In genomic region chr22:30398685-30399680, GRCh38 we compare ENCODE assay signal across 13 cellular contexts. TPM values are rescaled to one million over a fixed set of nuclear protein-coding genes. Genes with fewer than 3 reads are reported as not detected.
DNase-seq lines count a peak whose midpoint lies in the region; ATAC-seq, FAIRE-seq and TF ChIP-seq lines count a peak whose summit lies in the region.
"Had no signal": no experiment of that assay in that cellular context is flagged by ENCODE, and none has a peak within 500 bp of the region (broad histone marks: within the 10 kb centered on the region; RNA-seq: fewer than 3 reads in every experiment).

No MANE protein-coding gene starts in this region.

- H3K27ac ChIP-seq in CD4-positive, alpha-beta memory T cell (ENCODE audit: low read depth, low read length) = no peak overlapping the region
- H3K27ac ChIP-seq: ascending aorta, HL-60 had no signal

- H3K4me1 ChIP-seq in CD4-positive, alpha-beta memory T cell (ENCODE audit: insufficient read depth, low read length) = peaks cover 27% of the 10 kb centered on the region

- H3K27me3 Mint-ChIP-seq in CD4-positive, alpha-beta memory T cell = peaks cover 0 to 2% of the 10 kb centered on the region in 2 donors
- H3K27me3 Mint-ChIP-seq in natural killer cell treated with Interleukin-12 subunit alpha and Interleukin-12 subunit beta and Interleukin-15 and Interleukin-18, amount 100 ng/mL, for 72 hours = peaks cover 12 to 17% of the 10 kb centered on the region in 2 donors

- H3K27me3 ChIP-seq in CD4-positive, alpha-beta memory T cell (ENCODE audit: insufficient read depth, low read length) = no peaks in the 10 kb centered on the region
- H3K27me3 ChIP-seq in bronchial epithelial cell (ENCODE audit: control insufficient read depth, insufficient read depth, low read length) = no peaks in the 10 kb centered on the region
- H3K27me3 ChIP-seq: ascending aorta had no signal

- peak; percentile 18 for FAIRE-seq in bronchial epithelial cell (lab: Jason Lieb, UNC)

- H3K4me1 Mint-ChIP-seq in CD4-positive, alpha-beta memory T cell = peaks cover 16 to 34% (median 27%) of the 10 kb centered on the region in 4 donors
- H3K4me1 Mint-ChIP-seq in natural killer cell treated with Interleukin-12 subunit alpha and Interleukin-12 subunit beta and Interleukin-15 and Interleukin-18, amount 100 ng/mL, for 72 hours (ENCODE audit: low read depth in 2 of 2) = peaks cover 13 to 15% of the 10 kb centered on the region in 2 donors

- CTCF ChIA-PET in CD4-positive, alpha-beta memory T cell (lab: Charles Lee; ENCODE audit: partially characterized antibody) = interaction anchor here (0.7 to 16.0 kb wide), 7 partner anchors 12 to 291 kb away, joined by 3 to 194 read pairs (median 3); partner anchors contain the start of genes MTFP1 and RNF215

- intact Hi-C loops in CD4-positive, alpha-beta memory T cell (cut with micrococcal nuclease) = no loop called here

- H3K27ac Mint-ChIP-seq in CD4-positive, alpha-beta memory T cell = peak overlapping the region; percentile 22 to 88 (median 73)
- H3K27ac Mint-ChIP-seq in natural killer cell treated with Interleukin-12 subunit alpha and Interleukin-12 subunit beta and Interleukin-15 and Interleukin-18, amount 100 ng/mL, for 72 hours = no peak overlapping the region

- no peak for ATAC-seq in natural killer cell treated with Interleukin-12 subunit alpha and Interleukin-12 subunit beta and Interleukin-15 and Interleukin-18, amount 100 ng/mL, for 72 hours

- H3K9me3 ChIP-seq in CD4-positive, alpha-beta memory T cell (ENCODE audit: control insufficient read depth in 1 of 2, low read length in 2 of 2) = no peaks in the 10 kb centered on the region
- H3K9me3 ChIP-seq: ascending aorta had no signal

- no peak for TF ChIP-seq CTCF in bronchial epithelial cell (IDR thresholded peaks at IDR 0.05; ENCODE audit: insufficient read depth, low read length, severe bottlenecking)

- no peak for DNase-seq in CD4-positive, alpha-beta memory T cell
- DNase-seq in NCI-H226 (peak; percentile 31), bronchial epithelial cell (ENCODE audit: low read depth) (no peak), kidney glomerular epithelial cell (lab: John Stamatoyannopoulos, UW) (no peak), dermis blood vessel endothelial cell (no peak), NCI-H2029 (lab: John Stamatoyannopoulos, UW) (no peak), NCI-H1694 (lab: John Stamatoyannopoulos, UW) (no peak)
- no peak for DNase-seq in natural killer cell treated with Interleukin-12 subunit alpha and Interleukin-12 subunit beta and Interleukin-15 and Interleukin-18, amount 100 ng/mL, for 72 hours (ENCODE audit: low spot score)
- DNase-seq: NCI-H2171, right cardiac atrium, SW 1271 had no signal

- H3K9me3 Mint-ChIP-seq in CD4-positive, alpha-beta memory T cell = no peaks in the 10 kb centered on the region
- H3K9me3 Mint-ChIP-seq in natural killer cell treated with Interleukin-12 subunit alpha and Interleukin-12 subunit beta and Interleukin-15 and Interleukin-18, amount 100 ng/mL, for 72 hours = no peaks in the 10 kb centered on the region

- H3K36me3 Mint-ChIP-seq in CD4-positive, alpha-beta memory T cell = peaks cover 0 to 2% of the 10 kb centered on the region in 2 donors
- no peaks in the 10 kb centered on the region for H3K36me3 Mint-ChIP-seq in natural killer cell treated with Interleukin-12 subunit alpha and Interleukin-12 subunit beta and Interleukin-15 and Interleukin-18, amount 100 ng/mL, for 72 hours

- POLR2A ChIA-PET in CD4-positive, alpha-beta memory T cell (lab: Charles Lee; ENCODE audit: partially characterized antibody) = interaction anchor here (1.3 to 6.4 kb wide), 4 partner anchors 9 to 38 kb away, joined by 3 to 91 read pairs (median 11); partner anchors contain the start of gene MTFP1

- H3K36me3 ChIP-seq in CD4-positive, alpha-beta memory T cell (ENCODE audit: insufficient read depth, low read length) = no peaks in the 10 kb centered on the region
- peaks cover 10% of the 10 kb centered on the region for H3K36me3 ChIP-seq in bronchial epithelial cell (ENCODE audit: control insufficient read depth, insufficient read depth, low read length)
- H3K36me3 ChIP-seq: ascending aorta had no signal

- peak overlapping the region in 7 of 8 donors; percentile 67 to 90 (median 79) for H3K4me3 Mint-ChIP-seq in CD4-positive, alpha-beta memory T cell
- peak overlapping the region; percentile 21 for H3K4me3 Mint-ChIP-seq in natural killer cell treated with Interleukin-12 subunit alpha and Interleukin-12 subunit beta and Interleukin-15 and Interleukin-18, amount 100 ng/mL, for 72 hours

- no peak overlapping the region for H3K4me3 ChIP-seq in CD4-positive, alpha-beta memory T cell (ENCODE audit: low read length in 2 of 2)
- peak overlapping the region; percentile 88 for H3K4me3 ChIP-seq in bronchial epithelial cell (ENCODE audit: low read depth, low read length)

RNA-seq across cellular contexts. Expression of gene SEC14L2, which starts 2.2 kb away (rescaled TPM):
- 1 to 10 TPM; 6.0 to 8.6 TPM for total RNA-seq in CD4-positive, alpha-beta memory T cell
- polyA plus RNA-seq in CD4-positive, alpha-beta memory T cell = 10 to 100 TPM in 1 of 2 donors, 1 to 10 TPM in 1; 9.7 to 13.8 TPM
- total RNA-seq in bronchial epithelial cell (32.6 and 34.5 TPM in 2 replicates), dermis blood vessel endothelial cell (16.2 and 17.0 TPM in 2 replicates)
- total RNA-seq in natural killer cell treated with Interleukin-12 subunit alpha and Interleukin-12 subunit beta and Interleukin-15 and Interleukin-18, amount 100 ng/mL, for 72 hours = 1 to 10 TPM in 1 of 2 donors, under 1 TPM in 1; 0.40 to 1.3 TPM

RNA-seq across cellular contexts. Expression of gene RNF215, which starts 11.8 kb away (rescaled TPM):
- 1 to 10 TPM; 6.1 to 6.6 TPM for total RNA-seq in CD4-positive, alpha-beta memory T cell
- polyA plus RNA-seq in CD4-positive, alpha-beta memory T cell = under 1 TPM; 0.29 to 0.53 TPM
- total RNA-seq in bronchial epithelial cell = 14.1 and 15.5 TPM in 2 replicates
- total RNA-seq in natural killer cell treated with Interleukin-12 subunit alpha and Interleukin-12 subunit beta and Interleukin-15 and Interleukin-18, amount 100 ng/mL, for 72 hours = 1 to 10 TPM; 5.2 to 7.4 TPM
- 15.1 and 29.3 TPM in 2 replicates for total RNA-seq in dermis blood vessel endothelial cell

RNA-seq across cellular contexts. Expression of gene MTFP1, which starts 26.6 kb away (rescaled TPM):
- 10 to 100 TPM; 13.5 to 15.7 TPM for total RNA-seq in CD4-positive, alpha-beta memory T cell
- polyA plus RNA-seq in CD4-positive, alpha-beta memory T cell = 10 to 100 TPM; 31.1 to 47.4 TPM
- total RNA-seq in bronchial epithelial cell (16.0 and 53.2 TPM in 2 replicates), dermis blood vessel endothelial cell (31.7 and 36.8 TPM in 2 replicates)
- total RNA-seq in natural killer cell treated with Interleukin-12 subunit alpha and Interleukin-12 subunit beta and Interleukin-15 and Interleukin-18, amount 100 ng/mL, for 72 hours = 10 to 100 TPM; 58.7 to 67.4 TPM

RNA-seq across cellular contexts. Expression of gene CCDC157, which starts 42.2 kb away (rescaled TPM):
- total RNA-seq in CD4-positive, alpha-beta memory T cell = 1 to 10 TPM; 2.1 to 3.0 TPM
- 1 to 10 TPM in 1 of 2 donors, under 1 TPM in 1; 0.38 to 3.9 TPM for polyA plus RNA-seq in CD4-positive, alpha-beta memory T cell
- total RNA-seq in bronchial epithelial cell = 0.38 and 0.53 TPM in 2 replicates
- total RNA-seq in natural killer cell treated with Interleukin-12 subunit alpha and Interleukin-12 subunit beta and Interleukin-15 and Interleukin-18, amount 100 ng/mL, for 72 hours = 1 to 10 TPM; 3.3 to 6.8 TPM
- total RNA-seq in dermis blood vessel endothelial cell = 1.5 and 2.2 TPM in 2 replicates

RNA-seq across cellular contexts. Expression of gene SF3A1, which starts 42.3 kb away (rescaled TPM):
- total RNA-seq in CD4-positive, alpha-beta memory T cell = 100 to 1,000 TPM; 279 to 301 TPM
- 100 to 1,000 TPM in 1 of 2 donors, 10 to 100 TPM in 1; 44.0 to 155 TPM for polyA plus RNA-seq in CD4-positive, alpha-beta memory T cell
- total RNA-seq in bronchial epithelial cell (17.9 and 20.1 TPM in 2 replicates), dermis blood vessel endothelial cell (17.5 and 34.9 TPM in 2 replicates)
- 100 to 1,000 TPM; 225 to 301 TPM for total RNA-seq in natural killer cell treated with Interleukin-12 subunit alpha and Interleukin-12 subunit beta and Interleukin-15 and Interleukin-18, amount 100 ng/mL, for 72 hours

Comparison
In these comparisons a context has a peak if more than half of its experiments do, and no peak if none do; other contexts are left out.
1. H3K27ac Mint-ChIP-seq: peak in CD4-positive, alpha-beta memory T cell (7 of 7); none in natural killer cell treated with Interleukin-12 subunit alpha and Interleukin-12 subunit beta and Interleukin-15 and Interleukin-18, amount 100 ng/mL, for 72 hours (0 of 2).